In genomic region chr12:120496353-120497340, GRCh38 we compare ENCODE assay signal across 8 cellular contexts. TPM values are rescaled to one million over a fixed set of nuclear protein-coding genes. Genes with fewer than 3 reads are reported as not detected.
DNase-seq lines count a peak whose midpoint lies in the region; ATAC-seq and TF ChIP-seq lines count a peak whose summit lies in the region.

No MANE protein-coding gene starts in this region.

- no peaks in the 10 kb centered on the region for H3K9me3 ChIP-seq in CD8-positive, alpha-beta T cell (ENCODE audit: low read length)

- DNase-seq in CD8-positive, alpha-beta T cell: peak; percentile 9 to 62 (median 57)
- DNase-seq in LoVo (ENCODE audit: low spot score) (peak; percentile 36), cardiac fibroblast (ENCODE audit: low read depth in 2 of 2) (peak; percentile 50 to 62), islet precursor cell (peak; percentile 73)
- DNase-seq in stimulated activated CD4-positive, alpha-beta T cell treated with anti-CD3 and anti-CD28 coated beads, Interleukin-12 subunit alpha, Interleukin-12 subunit beta, amount 100 ng/mL, for 24 hours (ENCODE audit: low read depth in 2 of 2): peak; percentile 7 to 37

- peaks cover 32% of the 10 kb centered on the region for H3K4me1 Mint-ChIP-seq in CD8-positive, alpha-beta T cell (ENCODE audit: low read depth)

- peak overlapping the region; percentile 90 for H3K27ac Mint-ChIP-seq in CD8-positive, alpha-beta T cell

- peak overlapping the region; percentile 94 for H3K4me3 Mint-ChIP-seq in CD8-positive, alpha-beta T cell

- peak; percentile 18 for ATAC-seq in CD8-positive, alpha-beta T cell
- ATAC-seq in GM19467 (IDR thresholded peaks at IDR 0.05; ENCODE audit: unreplicated experiment) (peak; percentile 17), GM18858 (IDR thresholded peaks at IDR 0.05; ENCODE audit: unreplicated experiment) (no peak)

- H3K4me3 ChIP-seq in CD8-positive, alpha-beta T cell (ENCODE audit: low read depth, low read length): peak overlapping the region; percentile 96
- peak overlapping the region; percentile 89 to 94 for H3K4me3 ChIP-seq in cardiac fibroblast (replicated peaks in 1 of 2; ENCODE audit: low read depth in 2 of 2, low read length in 2 of 2)

- peak overlapping the region; percentile 84 for H3K27ac ChIP-seq in CD8-positive, alpha-beta T cell (ENCODE audit: low read depth, low read length)
- H3K27ac ChIP-seq in VCaP: peak overlapping the region; percentile 87

- H3K9me3 Mint-ChIP-seq in CD8-positive, alpha-beta T cell: no peaks in the 10 kb centered on the region

- peaks cover 25% of the 10 kb centered on the region for H3K36me3 Mint-ChIP-seq in CD8-positive, alpha-beta T cell

- no peaks in the 10 kb centered on the region for H3K27me3 Mint-ChIP-seq in CD8-positive, alpha-beta T cell (ENCODE audit: low read depth)

- no peaks in the 10 kb centered on the region for H3K36me3 ChIP-seq in CD8-positive, alpha-beta T cell (ENCODE audit: insufficient read depth, low read length)

- H3K27me3 ChIP-seq in CD8-positive, alpha-beta T cell (ENCODE audit: insufficient read depth, low read length): no peaks in the 10 kb centered on the region

- POLR2A ChIA-PET in CD8-positive, alpha-beta T cell (lab: Charles Lee): interaction anchor here (0.6 to 2.2 kb wide), 16 partner anchors 13 to 745 kb away, joined by 3 to 9 read pairs (median 4); partner anchors contain the start of genes COQ5, COX6A1, RNU4-1 and RNU4-2

- intact Hi-C loops in CD8-positive, alpha-beta T cell (cut with DNase I, micrococcal nuclease): loop anchor here (1.0 to 10.0 kb wide), 10 partner anchors 27 to 191 kb away; partner anchors contain the start of genes COQ5 (in 1 of the 2), COX6A1 (in 1 of the 2), GATC (in 1 of the 2) and MLEC (in 1 of the 2)

- H3K4me1 ChIP-seq in CD8-positive, alpha-beta T cell (ENCODE audit: insufficient read depth, low read length): peaks cover 17% of the 10 kb centered on the region

- CTCF ChIA-PET in CD8-positive, alpha-beta T cell (lab: Charles Lee): interaction anchor here (0.6 to 2.3 kb wide), 16 partner anchors 8 to 195 kb away, joined by 3 to 8 read pairs (median 3); partner anchors contain the start of gene SIRT4

- no peak for TF ChIP-seq CTCF in CD8-positive, alpha-beta T cell (IDR thresholded peaks at IDR 0.05)
- TF ChIP-seq CTCF in VCaP (conservative IDR thresholded peaks at IDR 0.05) (peak; percentile 28), cardiac fibroblast (IDR thresholded peaks at IDR 0.05; ENCODE audit: low read depth, low read length) (no peak)

RNA-seq across cellular contexts. Expression of gene DYNLL1, which starts 0.7 kb away (rescaled TPM):
- 10 to 100 TPM; 25.9 to 26.1 TPM for total RNA-seq in CD8-positive, alpha-beta T cell

RNA-seq across cellular contexts. Expression of gene SRSF9, which starts 27.1 kb away (rescaled TPM):
- 100 to 1,000 TPM; 137 to 139 TPM for total RNA-seq in CD8-positive, alpha-beta T cell

RNA-seq across cellular contexts. Expression of gene COQ5, which starts 32.3 kb away (rescaled TPM):
- total RNA-seq in CD8-positive, alpha-beta T cell: 1 to 10 TPM; 7.7 to 9.0 TPM

RNA-seq across cellular contexts. Expression of gene RNF10, which starts 37.5 kb away (rescaled TPM):
- total RNA-seq in CD8-positive, alpha-beta T cell: 100 to 1,000 TPM; 402 to 410 TPM

RNA-seq across cellular contexts. Expression of gene GATC, which starts 50.4 kb away (rescaled TPM):
- 10 to 100 TPM; 16.6 to 17.3 TPM for total RNA-seq in CD8-positive, alpha-beta T cell

Comparison
In these comparisons a context has a peak if more than half of its experiments do, and no peak if none do; other contexts are left out.
1. DNase-seq: peak in every context shown above with its lines; median percentile 73 in islet precursor cell; 57 in CD8-positive, alpha-beta T cell; 56 in cardiac fibroblast; 36 in LoVo; 22 in stimulated activated CD4-positive, alpha-beta T cell treated with anti-CD3 and anti-CD28 coated beads, Interleukin-12 subunit alpha, Interleukin-12 subunit beta, amount 100 ng/mL, for 24 hours.